ENCODE assay signal across 1 cellular context in the genomic region with DNA sequence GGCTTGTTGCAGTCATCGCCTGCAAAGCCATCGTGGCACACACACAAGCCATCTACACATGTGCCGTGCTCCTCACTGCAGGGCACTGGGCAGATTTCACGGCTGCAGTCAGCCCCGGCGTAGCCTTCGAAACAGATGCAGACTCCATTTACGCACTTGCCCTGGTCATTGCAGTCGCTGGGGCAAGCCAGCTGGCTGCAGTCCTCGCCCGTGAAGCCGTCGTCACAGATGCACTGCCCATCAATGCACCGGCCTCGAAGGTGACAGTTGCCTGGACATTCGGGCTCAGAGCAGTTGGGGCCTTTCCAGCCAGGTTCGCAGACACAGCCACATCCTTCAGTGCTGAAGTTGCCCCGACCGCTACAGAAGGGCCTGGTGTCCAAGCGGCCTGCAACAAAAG.
TF ChIP-seq lines count a peak whose summit lies in the region.

No MANE protein-coding gene starts in this region.

TF ChIP-seq in K562, 482 proteins besides CTCF, POLR2A, EP300 and RAD21:
- no peak for TF ChIP-seq JUND (IDR thresholded peaks at IDR 0.05; ENCODE audit: borderline replicate concordance, low read depth, low read length)
- TF ChIP-seq JUND (tag; IDR thresholded peaks at IDR 0.05; ENCODE audit: borderline replicate concordance, low read depth, low read length): no peak
- TF ChIP-seq, protein P1, sequence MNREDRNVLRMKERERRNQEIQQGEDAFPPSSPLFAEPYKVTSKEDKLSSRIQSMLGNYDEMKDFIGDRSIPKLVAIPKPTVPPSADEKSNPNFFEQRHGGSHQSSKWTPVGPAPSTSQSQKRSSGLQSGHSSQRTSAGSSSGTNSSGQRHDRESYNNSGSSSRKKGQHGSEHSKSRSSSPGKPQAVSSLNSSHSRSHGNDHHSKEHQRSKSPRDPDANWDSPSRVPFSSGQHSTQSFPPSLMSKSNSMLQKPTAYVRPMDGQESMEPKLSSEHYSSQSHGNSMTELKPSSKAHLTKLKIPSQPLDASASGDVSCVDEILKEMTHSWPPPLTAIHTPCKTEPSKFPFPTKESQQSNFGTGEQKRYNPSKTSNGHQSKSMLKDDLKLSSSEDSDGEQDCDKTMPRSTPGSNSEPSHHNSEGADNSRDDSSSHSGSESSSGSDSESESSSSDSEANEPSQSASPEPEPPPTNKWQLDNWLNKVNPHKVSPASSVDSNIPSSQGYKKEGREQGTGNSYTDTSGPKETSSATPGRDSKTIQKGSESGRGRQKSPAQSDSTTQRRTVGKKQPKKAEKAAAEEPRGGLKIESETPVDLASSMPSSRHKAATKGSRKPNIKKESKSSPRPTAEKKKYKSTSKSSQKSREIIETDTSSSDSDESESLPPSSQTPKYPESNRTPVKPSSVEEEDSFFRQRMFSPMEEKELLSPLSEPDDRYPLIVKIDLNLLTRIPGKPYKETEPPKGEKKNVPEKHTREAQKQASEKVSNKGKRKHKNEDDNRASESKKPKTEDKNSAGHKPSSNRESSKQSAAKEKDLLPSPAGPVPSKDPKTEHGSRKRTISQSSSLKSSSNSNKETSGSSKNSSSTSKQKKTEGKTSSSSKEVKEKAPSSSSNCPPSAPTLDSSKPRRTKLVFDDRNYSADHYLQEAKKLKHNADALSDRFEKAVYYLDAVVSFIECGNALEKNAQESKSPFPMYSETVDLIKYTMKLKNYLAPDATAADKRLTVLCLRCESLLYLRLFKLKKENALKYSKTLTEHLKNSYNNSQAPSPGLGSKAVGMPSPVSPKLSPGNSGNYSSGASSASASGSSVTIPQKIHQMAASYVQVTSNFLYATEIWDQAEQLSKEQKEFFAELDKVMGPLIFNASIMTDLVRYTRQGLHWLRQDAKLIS (CRISPR knock-in tag; IDR thresholded peaks at IDR 0.05): no peak
- TF ChIP-seq RFX1 (IDR thresholded peaks at IDR 0.05): no peak
- no peak for TF ChIP-seq POLR2H (tag; IDR thresholded peaks at IDR 0.05; ENCODE audit: low read depth)
- no peak for TF ChIP-seq FOXP1 (CRISPR knock-in tag; IDR thresholded peaks at IDR 0.05)
- TF ChIP-seq, protein P2, sequence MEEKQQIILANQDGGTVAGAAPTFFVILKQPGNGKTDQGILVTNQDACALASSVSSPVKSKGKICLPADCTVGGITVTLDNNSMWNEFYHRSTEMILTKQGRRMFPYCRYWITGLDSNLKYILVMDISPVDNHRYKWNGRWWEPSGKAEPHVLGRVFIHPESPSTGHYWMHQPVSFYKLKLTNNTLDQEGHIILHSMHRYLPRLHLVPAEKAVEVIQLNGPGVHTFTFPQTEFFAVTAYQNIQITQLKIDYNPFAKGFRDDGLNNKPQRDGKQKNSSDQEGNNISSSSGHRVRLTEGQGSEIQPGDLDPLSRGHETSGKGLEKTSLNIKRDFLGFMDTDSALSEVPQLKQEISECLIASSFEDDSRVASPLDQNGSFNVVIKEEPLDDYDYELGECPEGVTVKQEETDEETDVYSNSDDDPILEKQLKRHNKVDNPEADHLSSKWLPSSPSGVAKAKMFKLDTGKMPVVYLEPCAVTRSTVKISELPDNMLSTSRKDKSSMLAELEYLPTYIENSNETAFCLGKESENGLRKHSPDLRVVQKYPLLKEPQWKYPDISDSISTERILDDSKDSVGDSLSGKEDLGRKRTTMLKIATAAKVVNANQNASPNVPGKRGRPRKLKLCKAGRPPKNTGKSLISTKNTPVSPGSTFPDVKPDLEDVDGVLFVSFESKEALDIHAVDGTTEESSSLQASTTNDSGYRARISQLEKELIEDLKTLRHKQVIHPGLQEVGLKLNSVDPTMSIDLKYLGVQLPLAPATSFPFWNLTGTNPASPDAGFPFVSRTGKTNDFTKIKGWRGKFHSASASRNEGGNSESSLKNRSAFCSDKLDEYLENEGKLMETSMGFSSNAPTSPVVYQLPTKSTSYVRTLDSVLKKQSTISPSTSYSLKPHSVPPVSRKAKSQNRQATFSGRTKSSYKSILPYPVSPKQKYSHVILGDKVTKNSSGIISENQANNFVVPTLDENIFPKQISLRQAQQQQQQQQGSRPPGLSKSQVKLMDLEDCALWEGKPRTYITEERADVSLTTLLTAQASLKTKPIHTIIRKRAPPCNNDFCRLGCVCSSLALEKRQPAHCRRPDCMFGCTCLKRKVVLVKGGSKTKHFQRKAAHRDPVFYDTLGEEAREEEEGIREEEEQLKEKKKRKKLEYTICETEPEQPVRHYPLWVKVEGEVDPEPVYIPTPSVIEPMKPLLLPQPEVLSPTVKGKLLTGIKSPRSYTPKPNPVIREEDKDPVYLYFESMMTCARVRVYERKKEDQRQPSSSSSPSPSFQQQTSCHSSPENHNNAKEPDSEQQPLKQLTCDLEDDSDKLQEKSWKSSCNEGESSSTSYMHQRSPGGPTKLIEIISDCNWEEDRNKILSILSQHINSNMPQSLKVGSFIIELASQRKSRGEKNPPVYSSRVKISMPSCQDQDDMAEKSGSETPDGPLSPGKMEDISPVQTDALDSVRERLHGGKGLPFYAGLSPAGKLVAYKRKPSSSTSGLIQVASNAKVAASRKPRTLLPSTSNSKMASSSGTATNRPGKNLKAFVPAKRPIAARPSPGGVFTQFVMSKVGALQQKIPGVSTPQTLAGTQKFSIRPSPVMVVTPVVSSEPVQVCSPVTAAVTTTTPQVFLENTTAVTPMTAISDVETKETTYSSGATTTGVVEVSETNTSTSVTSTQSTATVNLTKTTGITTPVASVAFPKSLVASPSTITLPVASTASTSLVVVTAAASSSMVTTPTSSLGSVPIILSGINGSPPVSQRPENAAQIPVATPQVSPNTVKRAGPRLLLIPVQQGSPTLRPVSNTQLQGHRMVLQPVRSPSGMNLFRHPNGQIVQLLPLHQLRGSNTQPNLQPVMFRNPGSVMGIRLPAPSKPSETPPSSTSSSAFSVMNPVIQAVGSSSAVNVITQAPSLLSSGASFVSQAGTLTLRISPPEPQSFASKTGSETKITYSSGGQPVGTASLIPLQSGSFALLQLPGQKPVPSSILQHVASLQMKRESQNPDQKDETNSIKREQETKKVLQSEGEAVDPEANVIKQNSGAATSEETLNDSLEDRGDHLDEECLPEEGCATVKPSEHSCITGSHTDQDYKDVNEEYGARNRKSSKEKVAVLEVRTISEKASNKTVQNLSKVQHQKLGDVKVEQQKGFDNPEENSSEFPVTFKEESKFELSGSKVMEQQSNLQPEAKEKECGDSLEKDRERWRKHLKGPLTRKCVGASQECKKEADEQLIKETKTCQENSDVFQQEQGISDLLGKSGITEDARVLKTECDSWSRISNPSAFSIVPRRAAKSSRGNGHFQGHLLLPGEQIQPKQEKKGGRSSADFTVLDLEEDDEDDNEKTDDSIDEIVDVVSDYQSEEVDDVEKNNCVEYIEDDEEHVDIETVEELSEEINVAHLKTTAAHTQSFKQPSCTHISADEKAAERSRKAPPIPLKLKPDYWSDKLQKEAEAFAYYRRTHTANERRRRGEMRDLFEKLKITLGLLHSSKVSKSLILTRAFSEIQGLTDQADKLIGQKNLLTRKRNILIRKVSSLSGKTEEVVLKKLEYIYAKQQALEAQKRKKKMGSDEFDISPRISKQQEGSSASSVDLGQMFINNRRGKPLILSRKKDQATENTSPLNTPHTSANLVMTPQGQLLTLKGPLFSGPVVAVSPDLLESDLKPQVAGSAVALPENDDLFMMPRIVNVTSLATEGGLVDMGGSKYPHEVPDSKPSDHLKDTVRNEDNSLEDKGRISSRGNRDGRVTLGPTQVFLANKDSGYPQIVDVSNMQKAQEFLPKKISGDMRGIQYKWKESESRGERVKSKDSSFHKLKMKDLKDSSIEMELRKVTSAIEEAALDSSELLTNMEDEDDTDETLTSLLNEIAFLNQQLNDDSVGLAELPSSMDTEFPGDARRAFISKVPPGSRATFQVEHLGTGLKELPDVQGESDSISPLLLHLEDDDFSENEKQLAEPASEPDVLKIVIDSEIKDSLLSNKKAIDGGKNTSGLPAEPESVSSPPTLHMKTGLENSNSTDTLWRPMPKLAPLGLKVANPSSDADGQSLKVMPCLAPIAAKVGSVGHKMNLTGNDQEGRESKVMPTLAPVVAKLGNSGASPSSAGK (IDR thresholded peaks at IDR 0.05): no peak
- TF ChIP-seq ARID3A (IDR thresholded peaks at IDR 0.05; ENCODE audit: borderline replicate concordance, low read depth, low read length): no peak
- TF ChIP-seq RFX5 (IDR thresholded peaks at IDR 0.05; ENCODE audit: low read depth, low read length): no peak
- TF ChIP-seq ATF1 (CRISPR knock-in tag; IDR thresholded peaks at IDR 0.05): no peak
- no peak for TF ChIP-seq ATF1 (tag; IDR thresholded peaks at IDR 0.05)
- TF ChIP-seq TCF7L2 (IDR thresholded peaks at IDR 0.05; ENCODE audit: low read depth, low read length): no peak
- TF ChIP-seq, protein P3, sequence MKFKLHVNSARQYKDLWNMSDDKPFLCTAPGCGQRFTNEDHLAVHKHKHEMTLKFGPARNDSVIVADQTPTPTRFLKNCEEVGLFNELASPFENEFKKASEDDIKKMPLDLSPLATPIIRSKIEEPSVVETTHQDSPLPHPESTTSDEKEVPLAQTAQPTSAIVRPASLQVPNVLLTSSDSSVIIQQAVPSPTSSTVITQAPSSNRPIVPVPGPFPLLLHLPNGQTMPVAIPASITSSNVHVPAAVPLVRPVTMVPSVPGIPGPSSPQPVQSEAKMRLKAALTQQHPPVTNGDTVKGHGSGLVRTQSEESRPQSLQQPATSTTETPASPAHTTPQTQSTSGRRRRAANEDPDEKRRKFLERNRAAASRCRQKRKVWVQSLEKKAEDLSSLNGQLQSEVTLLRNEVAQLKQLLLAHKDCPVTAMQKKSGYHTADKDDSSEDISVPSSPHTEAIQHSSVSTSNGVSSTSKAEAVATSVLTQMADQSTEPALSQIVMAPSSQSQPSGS (CRISPR knock-in tag; IDR thresholded peaks at IDR 0.05): no peak
- TF ChIP-seq, protein P4, sequence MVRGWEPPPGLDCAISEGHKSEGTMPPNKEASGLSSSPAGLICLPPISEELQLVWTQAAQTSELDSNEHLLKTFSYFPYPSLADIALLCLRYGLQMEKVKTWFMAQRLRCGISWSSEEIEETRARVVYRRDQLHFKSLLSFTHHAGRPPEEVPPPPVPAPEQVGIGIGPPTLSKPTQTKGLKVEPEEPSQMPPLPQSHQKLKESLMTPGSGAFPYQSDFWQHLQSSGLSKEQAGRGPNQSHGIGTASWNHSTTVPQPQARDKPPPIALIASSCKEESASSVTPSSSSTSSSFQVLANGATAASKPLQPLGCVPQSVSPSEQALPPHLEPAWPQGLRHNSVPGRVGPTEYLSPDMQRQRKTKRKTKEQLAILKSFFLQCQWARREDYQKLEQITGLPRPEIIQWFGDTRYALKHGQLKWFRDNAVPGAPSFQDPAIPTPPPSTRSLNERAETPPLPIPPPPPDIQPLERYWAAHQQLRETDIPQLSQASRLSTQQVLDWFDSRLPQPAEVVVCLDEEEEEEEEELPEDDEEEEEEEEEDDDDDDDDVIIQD (CRISPR knock-in tag; IDR thresholded peaks at IDR 0.05): no peak
- no peak for TF ChIP-seq ZNF316 (IDR thresholded peaks at IDR 0.05)
- no peak for TF ChIP-seq CXXC5 (CRISPR knock-in tag; IDR thresholded peaks at IDR 0.05)
- no peak for TF ChIP-seq NEUROD1 (IDR thresholded peaks at IDR 0.05; ENCODE audit: borderline replicate concordance, low read depth, low read length, partially characterized antibody)
TF ChIP-seq in K562: peak in this region for 0.
